ENCODE assay signal across 19 cellular contexts in genomic region chr20:43838703-43839060, GRCh38.
DNase-seq lines count a peak whose midpoint lies in the region; ATAC-seq and TF ChIP-seq lines count a peak whose summit lies in the region.
"Had no signal": no experiment of that assay in that cellular context is flagged by ENCODE, and none has a peak within 500 bp of the region (broad histone marks: within the 10 kb centered on the region; RNA-seq: fewer than 3 reads in every experiment).

No MANE protein-coding gene starts in this region.

- H4K20me1 ChIP-seq in IMR-90 (ENCODE audit: insufficient read depth, low read length): no peaks in the 10 kb centered on the region

- dilution Hi-C loops in IMR-90 (cut with HindIII; ENCODE audit: low sequenced_read_pairs, unreplicated experiment): no loop called here

- H3K27ac Mint-ChIP-seq in activated naive CD4-positive, alpha-beta T cell treated with anti-CD3 and anti-CD28 coated beads, Interleukin-2, amount 50 U/mL, for 72 hours: no peak overlapping the region
- no peak overlapping the region for H3K27ac Mint-ChIP-seq in activated naive CD4-positive, alpha-beta T cell treated with anti-CD3 and anti-CD28 coated beads, Interleukin-2, amount 10 ng/mL, durations not matched to agents 7 days and 5 days
- no peak overlapping the region for H3K27ac Mint-ChIP-seq in effector memory CD8-positive, alpha-beta T cell
- H3K27ac Mint-ChIP-seq in stimulated activated naive CD8-positive, alpha-beta T cell treated with anti-CD3 and anti-CD28 coated beads, Interleukin-15, Interleukin-2, amounts not matched to agents 100 ng/mL and 50 ng/mL, for 24 hours: peak overlapping the region; percentile 63
- H3K27ac Mint-ChIP-seq: activated CD4-positive, alpha-beta T cell treated with anti-CD3 and anti-CD28 coated beads, Interleukin-2, amount 10 ng/mL, durations not matched to agents 7 days and 5 days; activated naive CD4-positive, alpha-beta T cell treated with anti-CD3 and anti-CD28 coated beads, Interleukin-2, amount 50 U/mL, for 24 hours; progenitor cell of endocrine pancreas; T-helper 17 cell had no signal

- H3K4ac ChIP-seq in IMR-90 (ENCODE audit: low read depth, low read length): no peak overlapping the region

- H3K14ac ChIP-seq in IMR-90 (replicated peaks; ENCODE audit: low read depth, low read length): no peak overlapping the region

- peaks cover 10% of the 10 kb centered on the region; the same call in 1 of the 2 replicates for H3K9me1 ChIP-seq in IMR-90 (ENCODE audit: insufficient read depth, low read length)

- H3K4me3 Mint-ChIP-seq in activated naive CD4-positive, alpha-beta T cell treated with anti-CD3 and anti-CD28 coated beads, Interleukin-2, amount 10 ng/mL, durations not matched to agents 7 days and 5 days: no peak overlapping the region
- H3K4me3 Mint-ChIP-seq in effector memory CD8-positive, alpha-beta T cell: peak overlapping the region in 1 of 2 donors; percentile 55
- H3K4me3 Mint-ChIP-seq in stimulated activated naive CD8-positive, alpha-beta T cell treated with anti-CD3 and anti-CD28 coated beads, Interleukin-15, Interleukin-2, amounts not matched to agents 100 ng/mL and 50 ng/mL, for 24 hours: no peak overlapping the region
- H3K4me3 Mint-ChIP-seq: activated CD4-positive, alpha-beta T cell treated with anti-CD3 and anti-CD28 coated beads, Interleukin-2, amount 10 ng/mL, durations not matched to agents 7 days and 5 days; activated naive CD4-positive, alpha-beta T cell treated with anti-CD3 and anti-CD28 coated beads, Interleukin-2, amount 50 U/mL, for 24 hours; T-helper 17 cell had no signal

- H2BK15ac ChIP-seq in IMR-90 (ENCODE audit: low read depth, low read length): no peak overlapping the region

- no peaks in the 10 kb centered on the region for H3K9me3 Mint-ChIP-seq in activated naive CD4-positive, alpha-beta T cell treated with anti-CD3 and anti-CD28 coated beads, Interleukin-2, amount 50 U/mL, for 72 hours
- no peaks in the 10 kb centered on the region for H3K9me3 Mint-ChIP-seq in activated naive CD4-positive, alpha-beta T cell treated with anti-CD3 and anti-CD28 coated beads, Interleukin-2, amount 10 ng/mL, durations not matched to agents 7 days and 5 days
- no peaks in the 10 kb centered on the region for H3K9me3 Mint-ChIP-seq in effector memory CD8-positive, alpha-beta T cell
- H3K9me3 Mint-ChIP-seq in stimulated activated naive CD8-positive, alpha-beta T cell treated with anti-CD3 and anti-CD28 coated beads, Interleukin-15, Interleukin-2, amounts not matched to agents 100 ng/mL and 50 ng/mL, for 24 hours: no peaks in the 10 kb centered on the region
- H3K9me3 Mint-ChIP-seq: activated CD4-positive, alpha-beta T cell treated with anti-CD3 and anti-CD28 coated beads, Interleukin-2, amount 10 ng/mL, durations not matched to agents 7 days and 5 days; activated naive CD4-positive, alpha-beta T cell treated with anti-CD3 and anti-CD28 coated beads, Interleukin-2, amount 50 U/mL, for 24 hours had no signal

- H3K4me2 ChIP-seq in IMR-90 (ENCODE audit: low read depth, low read length): no peak overlapping the region
- H3K4me2 ChIP-seq: SK-N-SH had no signal

- H3K9ac ChIP-seq in IMR-90 (ENCODE audit: low read depth, low read length): no peak overlapping the region
- H3K9ac ChIP-seq: SK-N-SH had no signal

- peak; percentile 21 to 26 for ATAC-seq in activated naive CD4-positive, alpha-beta T cell treated with anti-CD3 and anti-CD28 coated beads, Interleukin-2, amount 50 U/mL, for 72 hours
- ATAC-seq in IMR-90 (ENCODE audit: low read depth): no peak
- ATAC-seq in effector memory CD8-positive, alpha-beta T cell (replicated peaks): peak; percentile 42
- no peak for ATAC-seq in GM21423 (IDR thresholded peaks at IDR 0.05; ENCODE audit: unreplicated experiment)
- ATAC-seq: HepG2, T-helper 17 cell had no signal

- H3K56ac ChIP-seq in IMR-90 (ENCODE audit: extremely low read depth, insufficient read depth, low read length): no peak overlapping the region

- 86% methylated on average over 2 of the region's 5 CpGs; no CpG with 5 or more reads in 1 of the 2 experiments for WGBS in IMR-90 (ENCODE audit: extremely low coverage in 2 of 2, insufficient read length in 1 of 2), 2 experiments
- 50 to 67% (median 64%) methylated on average over 5 of the region's 5 CpGs for WGBS in spleen, 5 donors

- H3K4me1 ChIP-seq in IMR-90 (ENCODE audit: control insufficient read depth, insufficient read depth, low read length): peaks cover 8% of the 10 kb centered on the region
- H3K4me1 ChIP-seq in spleen: peaks cover 0 to 10% (median 0%) of the 10 kb centered on the region in 6 donors

- CTCF ChIA-PET in activated naive CD4-positive, alpha-beta T cell treated with anti-CD3 and anti-CD28 coated beads, Interleukin-2, amount 10 ng/mL, durations not matched to agents 7 days and 5 days (lab: Charles Lee): interaction anchor here (5.6 kb wide), 1 partner anchor 88 kb away, joined by 65 read pairs; no protein-coding TSS in a partner anchor
- CTCF ChIA-PET in IMR-90 (lab: Yijun Ruan, JAX): interaction anchor here (1.7 kb wide), 1 partner anchor 14 kb away, joined by 4 read pairs; no protein-coding TSS in a partner anchor

- no peak overlapping the region for H3K18ac ChIP-seq in IMR-90 (ENCODE audit: low read depth, low read length)

- BruUV-seq in IMR-90 (replicated peaks; lab: Mats Ljungman, UMichigan): no TSS peak

- TF ChIP-seq CTCF in IMR-90 (conservative IDR thresholded peaks at IDR 0.05; ENCODE audit: low read depth, low read length) (no peak), spleen (IDR thresholded peaks at IDR 0.05 in 8 of 11, conservative IDR thresholded peaks at IDR 0.05 in 3 of 11) (no peak)

- H3K36me3 ChIP-seq in IMR-90 (ENCODE audit: control insufficient read depth, insufficient read depth, low read length): no peaks in the 10 kb centered on the region
- H3K36me3 ChIP-seq in spleen: no peaks in the 10 kb centered on the region
- H3K36me3 ChIP-seq: thoracic aorta had no signal

- H4K5ac ChIP-seq in IMR-90 (ENCODE audit: low read depth, low read length): no peak overlapping the region

- H3K9me3 ChIP-seq in IMR-90 (ENCODE audit: control insufficient read depth, insufficient read depth, low read length) (no peaks in the 10 kb centered on the region), spleen (no peaks in the 10 kb centered on the region)
- H3K9me3 ChIP-seq: SK-N-SH, thoracic aorta had no signal

- H3K79me1 ChIP-seq in IMR-90 (ENCODE audit: low read depth in 1 of 2, low read length in 2 of 2): no peaks in the 10 kb centered on the region

- no peak overlapping the region for H2AK9ac ChIP-seq in IMR-90 (replicated peaks; ENCODE audit: low read depth, low read length, poor library complexity)

- no peak overlapping the region for H2BK5ac ChIP-seq in IMR-90 (ENCODE audit: low read depth, low read length, poor library complexity, severe bottlenecking)

- no peak overlapping the region for H2BK20ac ChIP-seq in IMR-90 (ENCODE audit: low read depth, low read length)

- H3K23ac ChIP-seq in IMR-90 (ENCODE audit: low read depth, low read length): no peak overlapping the region

- intact Hi-C loops in IMR-90 (cut with micrococcal nuclease): no loop called here
- intact Hi-C loops in spleen (cut with DNase I; ENCODE audit: low total_unique reads): no loop called here

- H2AFZ ChIP-seq in IMR-90 (replicated peaks; ENCODE audit: low read length, poor library complexity): no peak overlapping the region

- H3K27ac ChIP-seq in IMR-90 (ENCODE audit: insufficient read depth, low read length) (no peak overlapping the region), spleen (no peak overlapping the region)
- H3K27ac ChIP-seq: HL-60, RWPE1, thoracic aorta had no signal

- H3K36me3 Mint-ChIP-seq in activated naive CD4-positive, alpha-beta T cell treated with anti-CD3 and anti-CD28 coated beads, Interleukin-2, amount 50 U/mL, for 72 hours: no peaks in the 10 kb centered on the region
- no peaks in the 10 kb centered on the region for H3K36me3 Mint-ChIP-seq in activated naive CD4-positive, alpha-beta T cell treated with anti-CD3 and anti-CD28 coated beads, Interleukin-2, amount 10 ng/mL, durations not matched to agents 7 days and 5 days
- H3K36me3 Mint-ChIP-seq in effector memory CD8-positive, alpha-beta T cell (ENCODE audit: insufficient read depth): no peaks in the 10 kb centered on the region
- H3K36me3 Mint-ChIP-seq in stimulated activated naive CD8-positive, alpha-beta T cell treated with anti-CD3 and anti-CD28 coated beads, Interleukin-15, Interleukin-2, amounts not matched to agents 100 ng/mL and 50 ng/mL, for 24 hours (ENCODE audit: low read depth): no peaks in the 10 kb centered on the region
- H3K36me3 Mint-ChIP-seq: activated naive CD4-positive, alpha-beta T cell treated with anti-CD3 and anti-CD28 coated beads, Interleukin-2, amount 50 U/mL, for 24 hours had no signal

- H3K27me3 ChIP-seq in IMR-90 (ENCODE audit: control insufficient read depth, insufficient read depth, low read length): no peaks in the 10 kb centered on the region; the same call in 1 of the 2 replicates
- H3K27me3 ChIP-seq in spleen (replicated peaks in 1 of 7): peaks cover 0 to 5% (median 0%) of the 10 kb centered on the region in 7 donors

- DNase-seq in activated naive CD4-positive, alpha-beta T cell treated with anti-CD3 and anti-CD28 coated beads, Interleukin-2, amount 50 U/mL, for 72 hours (ENCODE audit: low spot score in 2 of 2): no peak
- DNase-seq in activated naive CD4-positive, alpha-beta T cell treated with anti-CD3 and anti-CD28 coated beads, Interleukin-2, amount 10 ng/mL, durations not matched to agents 7 days and 5 days: no peak
- DNase-seq in IMR-90 (no peak), spleen (no peak)
- DNase-seq in effector memory CD8-positive, alpha-beta T cell: no peak
- DNase-seq: activated CD4-positive, alpha-beta T cell treated with anti-CD3 and anti-CD28 coated beads, Interleukin-2, amount 10 ng/mL, durations not matched to agents 7 days and 5 days; EL; NCI-H1092; NCI-H187 treated with DMSO at 0.1 percent for 48 hours; SK-N-SH; T-helper 17 cell had no signal

- H3K4me1 Mint-ChIP-seq in activated naive CD4-positive, alpha-beta T cell treated with anti-CD3 and anti-CD28 coated beads, Interleukin-2, amount 10 ng/mL, durations not matched to agents 7 days and 5 days: peaks cover 36% of the 10 kb centered on the region
- H3K4me1 Mint-ChIP-seq in effector memory CD8-positive, alpha-beta T cell (ENCODE audit: low read depth in 2 of 2): peaks cover 27 to 38% of the 10 kb centered on the region in 2 donors
- H3K4me1 Mint-ChIP-seq in stimulated activated naive CD8-positive, alpha-beta T cell treated with anti-CD3 and anti-CD28 coated beads, Interleukin-15, Interleukin-2, amounts not matched to agents 100 ng/mL and 50 ng/mL, for 24 hours (ENCODE audit: low read depth): peaks cover 39% of the 10 kb centered on the region

- POLR2A ChIA-PET in IMR-90 (lab: Charles Lee; ENCODE audit: unreplicated experiment): no interaction called here

- no peak overlapping the region for H4K91ac ChIP-seq in IMR-90 (ENCODE audit: insufficient read depth, low read depth, low read length)

- TF ChIP-seq RAD21 in IMR-90 (IDR thresholded peaks at IDR 0.05; ENCODE audit: low read length): no peak

- in situ Hi-C loops in IMR-90 (cut with MboI; ENCODE audit: low sequenced_read_pairs): no loop called here

- H3K27me3 Mint-ChIP-seq in activated naive CD4-positive, alpha-beta T cell treated with anti-CD3 and anti-CD28 coated beads, Interleukin-2, amount 10 ng/mL, durations not matched to agents 7 days and 5 days: peaks cover 3% of the 10 kb centered on the region
- peaks cover 6 to 78% of the 10 kb centered on the region in 2 donors for H3K27me3 Mint-ChIP-seq in effector memory CD8-positive, alpha-beta T cell
- H3K27me3 Mint-ChIP-seq in stimulated activated naive CD8-positive, alpha-beta T cell treated with anti-CD3 and anti-CD28 coated beads, Interleukin-15, Interleukin-2, amounts not matched to agents 100 ng/mL and 50 ng/mL, for 24 hours: peaks cover 18% of the 10 kb centered on the region
- H3K27me3 Mint-ChIP-seq: activated CD4-positive, alpha-beta T cell treated with anti-CD3 and anti-CD28 coated beads, Interleukin-2, amount 10 ng/mL, durations not matched to agents 7 days and 5 days; activated naive CD4-positive, alpha-beta T cell treated with anti-CD3 and anti-CD28 coated beads, Interleukin-2, amount 50 U/mL, for 24 hours had no signal

- H4K8ac ChIP-seq in IMR-90 (ENCODE audit: low read depth in 2 of 2, low read length in 2 of 2): no peak overlapping the region; a peak in 1 of 4 replicates

- H2AK5ac ChIP-seq in IMR-90 (ENCODE audit: low read depth, low read length): peak overlapping the region; percentile 60; the same call in 1 of the 2 replicates

- no peak overlapping the region for H2BK120ac ChIP-seq in IMR-90 (ENCODE audit: low read depth, low read length)

- H3K4me3 ChIP-seq in IMR-90 (ENCODE audit: insufficient read depth, low read depth, low read length) (no peak overlapping the region), spleen (no peak overlapping the region)
- H3K4me3 ChIP-seq: thoracic aorta had no signal

- TF ChIP-seq POLR2A in IMR-90 (IDR thresholded peaks at IDR 0.05; ENCODE audit: low read depth, low read length) (no peak), spleen (IDR thresholded peaks at IDR 0.05) (no peak)

Comparison
In these comparisons a context has a peak if more than half of its experiments do, and no peak if none do; other contexts are left out.
1. ATAC-seq: peak in activated naive CD4-positive, alpha-beta T cell treated with anti-CD3 and anti-CD28 coated beads, Interleukin-2, amount 50 U/mL, for 72 hours (2 of 2) and effector memory CD8-positive, alpha-beta T cell (single experiment); none in IMR-90 (single experiment) and GM21423 (single experiment).